In the genomic region with DNA sequence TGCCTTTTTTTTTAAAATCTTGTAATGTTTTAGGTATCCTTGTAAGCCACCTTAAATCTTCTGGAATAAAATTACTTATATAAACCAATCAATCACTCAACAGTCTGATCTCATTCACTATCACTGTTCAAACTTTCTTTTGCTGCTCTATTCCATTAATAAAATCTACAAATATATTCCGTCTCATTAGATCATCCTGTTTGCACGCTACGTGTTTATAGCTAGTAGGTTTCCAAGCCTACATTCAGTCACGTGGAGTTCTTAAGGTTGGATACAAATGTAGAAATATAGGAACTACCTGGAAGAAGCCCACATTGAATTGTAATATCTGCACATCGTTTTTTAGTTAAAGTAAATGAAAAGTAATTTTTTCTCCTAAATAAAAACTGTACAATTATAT, we compare ENCODE assay signal across 8 cellular contexts.
"Had no signal": no experiment of that assay in that cellular context is flagged by ENCODE, and none has a peak within 500 bp of the region (broad histone marks: within the 10 kb centered on the region; RNA-seq: fewer than 3 reads in every experiment).

No MANE protein-coding gene starts in this region.

- FAIRE-seq: G401.6, GM12878, GM12891, GM12892, GM18507, GM19239 had no signal

- H3K4me3 ChIP-seq: GM12878 had no signal

- DNase-seq: GDM1, GF-D8 had no signal

- ATAC-seq: GM12878 had no signal
